Comparison of ENCODE assay signal across 19 cellular contexts in the genomic region with DNA sequence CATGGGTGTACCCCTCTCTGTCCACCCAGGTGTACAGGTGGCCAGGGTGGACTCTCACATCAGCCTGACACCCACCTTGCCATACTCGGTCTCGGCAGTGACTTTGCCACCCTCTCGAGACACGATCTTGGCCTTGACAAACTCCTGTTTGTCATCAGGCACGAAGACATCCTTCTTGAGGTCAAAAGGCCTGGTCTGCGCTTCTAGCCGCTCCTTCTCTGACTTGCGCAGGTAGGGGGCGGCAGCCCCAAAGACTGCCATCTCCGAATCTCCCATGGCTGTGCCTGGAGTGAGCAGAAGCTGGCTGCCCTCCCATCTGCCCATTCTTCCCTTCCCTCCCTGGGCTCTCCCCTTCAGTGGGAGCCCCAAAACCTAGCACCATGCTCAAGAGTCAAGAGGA. TPM values are rescaled to one million over a fixed set of nuclear protein-coding genes. Genes with fewer than 3 reads are reported as not detected.
DNase-seq lines count a peak whose midpoint lies in the region; ATAC-seq and TF ChIP-seq lines count a peak whose summit lies in the region.
"Had no signal": no experiment of that assay in that cellular context is flagged by ENCODE, and none has a peak within 500 bp of the region (broad histone marks: within the 10 kb centered on the region; RNA-seq: fewer than 3 reads in every experiment).

No MANE protein-coding gene starts in this region.

- H3K27me3 Mint-ChIP-seq in GM23338 (ENCODE audit: insufficient read depth, low read depth, poor library complexity), result peaks cover 17% of the 10 kb centered on the region

- no peaks in the 10 kb centered on the region for H3F3A ChIP-seq in GM23338 (replicated peaks; ENCODE audit: low read depth)

- no peak overlapping the region for H3K14ac ChIP-seq in neuronal stem cell (ENCODE audit: low read length)

- no peak overlapping the region for H3K27ac ChIP-seq in GM23338 (ENCODE audit: low read depth)
- no peak overlapping the region for H3K27ac ChIP-seq in neuronal stem cell (replicated peaks; ENCODE audit: low read length)
- H3K27ac ChIP-seq in esophagus squamous epithelium, result no peak overlapping the region
- H3K27ac ChIP-seq: 22Rv1 had no signal

- H3K27ac Mint-ChIP-seq in GM23338, result no peak overlapping the region
- H3K27ac Mint-ChIP-seq: CD8-positive, alpha-beta T cell; HFFc6 had no signal

- DNase-seq in activated CD4-positive, CD25-positive, alpha-beta regulatory T cell treated with anti-CD3 and anti-CD28 coated beads, Interleukin-2, amount 50 U/mL, for 72 hours, result peak; percentile 8
- no peak for DNase-seq in activated CD4-positive, CD25-positive, alpha-beta regulatory T cell (lab: John Stamatoyannopoulos, UW)
- DNase-seq in GM23338 (ENCODE audit: low spot score) (peak; percentile 45), ecto neural progenitor cell (ENCODE audit: low spot score) (peak; percentile 41), neuronal stem cell (ENCODE audit: low spot score) (no peak), NCI-H226 (no peak), esophagus squamous epithelium (lab: John Stamatoyannopoulos, UW) (no peak), GM10266 (ENCODE audit: extremely low spot score) (no peak)
- DNase-seq: CD8-positive, alpha-beta T cell; DMS79 treated with DMSO at 0.1 percent for 48 hours; HFFc6; Karpas-422; MM.1S; NCI-H1105; NCI-H1694 treated with DMSO at 0.1 percent for 48 hours; NCI-H446 treated with DMSO at 0.1 percent for 48 hours; NCI-H774 had no signal

- H2BK15ac ChIP-seq in neuronal stem cell (ENCODE audit: low read length), result no peak overlapping the region

- no peak for TF ChIP-seq POLR2A in esophagus squamous epithelium (IDR thresholded peaks at IDR 0.05)

- H2AK5ac ChIP-seq in neuronal stem cell (ENCODE audit: low read depth, low read length), result peak overlapping the region; percentile 49

- H3K79me2 ChIP-seq in GM23338 (replicated peaks; ENCODE audit: insufficient read depth), result no peaks in the 10 kb centered on the region

- no peak overlapping the region for H4K91ac ChIP-seq in neuronal stem cell (ENCODE audit: low read depth, low read length, poor library complexity)

- H3K36me3 ChIP-seq in GM23338 (ENCODE audit: insufficient read depth) (no peaks in the 10 kb centered on the region), neuronal stem cell (replicated peaks in 1 of 2; ENCODE audit: control insufficient read depth in 2 of 2, insufficient read depth in 2 of 2, low read length in 2 of 2) (no peaks in the 10 kb centered on the region), esophagus squamous epithelium (no peaks in the 10 kb centered on the region)

- H3K23ac ChIP-seq in neuronal stem cell (ENCODE audit: low read depth, low read length, poor library complexity), result no peak overlapping the region

- H3K4me3 ChIP-seq in GM23338, result no peak overlapping the region
- H3K4me3 ChIP-seq in neuronal stem cell (ENCODE audit: low read length in 2 of 2), result no peak overlapping the region
- H3K4me3 ChIP-seq in esophagus squamous epithelium, result no peak overlapping the region

- no CpG with 5 or more reads among the region's 10 CpGs for WGBS in neuronal stem cell (ENCODE audit: extremely low coverage in 2 of 2, insufficient read length in 2 of 2, insufficient replicate concordance in 1 of 2), 2 donors
- 67 to 82% methylated on average over 3 to 10 of the region's 10 CpGs for WGBS in esophagus squamous epithelium, 2 donors

- ATAC-seq in GM23338, result peak; percentile 51
- ATAC-seq: CD8-positive, alpha-beta T cell had no signal

- no peak overlapping the region for H3K4me3 Mint-ChIP-seq in GM23338
- H3K4me3 Mint-ChIP-seq: CD8-positive, alpha-beta T cell; HFFc6 had no signal

- H3K9ac ChIP-seq in neuronal stem cell (ENCODE audit: low read depth, low read length, poor library complexity), result no peak overlapping the region

- no peaks in the 10 kb centered on the region for H3K9me2 ChIP-seq in GM23338 (ENCODE audit: insufficient read depth)

- H3K9me3 Mint-ChIP-seq in GM23338, result no peaks in the 10 kb centered on the region
- H3K9me3 Mint-ChIP-seq: CD8-positive, alpha-beta T cell; HFFc6 had no signal

- H3K4me1 ChIP-seq in GM23338 (ENCODE audit: insufficient read depth), result peaks cover 8% of the 10 kb centered on the region
- peaks cover 45 to 48% of the 10 kb centered on the region in 2 donors for H3K4me1 ChIP-seq in neuronal stem cell (ENCODE audit: control insufficient read depth in 2 of 2, insufficient read depth in 1 of 2, low read depth in 1 of 2, low read length in 2 of 2)
- no peaks in the 10 kb centered on the region for H3K4me1 ChIP-seq in esophagus squamous epithelium

- H4K8ac ChIP-seq in neuronal stem cell (ENCODE audit: low read depth, low read length), result no peak overlapping the region

- no peaks in the 10 kb centered on the region for H4K20me1 ChIP-seq in GM23338 (replicated peaks; ENCODE audit: insufficient read depth)

- H3K4me1 Mint-ChIP-seq in GM23338, result peaks cover 12% of the 10 kb centered on the region

- no peak overlapping the region for H2BK120ac ChIP-seq in neuronal stem cell (ENCODE audit: low read depth, low read length)

- H2BK12ac ChIP-seq in neuronal stem cell (ENCODE audit: low read length), result peak overlapping the region; percentile 33

- no peaks in the 10 kb centered on the region; the same call in 2 of the 3 replicates for H3K36me3 Mint-ChIP-seq in GM23338 (ENCODE audit: low read depth)
- H3K36me3 Mint-ChIP-seq: CD8-positive, alpha-beta T cell had no signal

- H3K18ac ChIP-seq in neuronal stem cell (ENCODE audit: low read length), result no peak overlapping the region

- H3K9me3 ChIP-seq in neuronal stem cell (replicated peaks in 1 of 2; ENCODE audit: control insufficient read depth in 2 of 2, insufficient read depth in 1 of 2, low read depth in 1 of 2, low read length in 2 of 2) (peaks cover 0 to 2% of the 10 kb centered on the region in 2 donors), esophagus squamous epithelium (no peaks in the 10 kb centered on the region)

- TF ChIP-seq CTCF in GM23338 (conservative IDR thresholded peaks at IDR 0.05; ENCODE audit: low read depth in 2 of 2), result peak; percentile 32 to 63
- TF ChIP-seq CTCF in esophagus squamous epithelium (IDR thresholded peaks at IDR 0.05), result no peak
- TF ChIP-seq CTCF in GM10266 (IDR thresholded peaks at IDR 0.05; ENCODE audit: control insufficient read depth, insufficient read depth, low read depth, missing control alignments), result no peak

- H2AFZ ChIP-seq in GM23338 (no peak overlapping the region), neuronal stem cell (ENCODE audit: low read length) (no peak overlapping the region)

- H3K4ac ChIP-seq in neuronal stem cell (ENCODE audit: low read length), result no peak overlapping the region

- peak overlapping the region; percentile 35 for H2BK5ac ChIP-seq in neuronal stem cell (ENCODE audit: low read length)

- H3K79me1 ChIP-seq in neuronal stem cell (ENCODE audit: low read depth, low read length), result peaks cover 4% of the 10 kb centered on the region

- H3K4me2 ChIP-seq in GM23338 (no peak overlapping the region), neuronal stem cell (ENCODE audit: insufficient read depth, low read length, poor library complexity, severe bottlenecking) (no peak overlapping the region)

- intact Hi-C loops in esophagus squamous epithelium (cut with DNase I), result no loop called here

- H3K27me3 ChIP-seq in GM23338 (ENCODE audit: insufficient read depth) (no peaks in the 10 kb centered on the region), neuronal stem cell (ENCODE audit: control insufficient read depth in 3 of 3, insufficient read depth in 3 of 3, low read depth in 1 of 3, low read length in 3 of 3) (no peaks in the 10 kb centered on the region), esophagus squamous epithelium (no peaks in the 10 kb centered on the region)

TF ChIP-seq in GM23338, 12 proteins besides CTCF, POLR2A, EP300 and RAD21 (continues in another document):
- no peak for TF ChIP-seq ZNF114 (CRISPR knock-in tag; IDR thresholded peaks at IDR 0.05)

RNA-seq across cellular contexts. Expression of gene MYH7, which starts 2.0 kb away (rescaled TPM):
- total RNA-seq in GM23338 (2014; rRNA removed; shearing (Covaris generic)), result not detected in 2 replicates
- 0.05 TPM in 1 of 2 replicates, not detected in the other for polyA plus RNA-seq in GM23338 (2016; fragmentation: Nextera tagmentation; extraction: Ambion mirVana)
- 0.20 TPM for polyA plus RNA-seq in neuronal stem cell (2013, experiment 1 of 2)
- polyA plus RNA-seq in neuronal stem cell (2013, experiment 2 of 2), result 0.19 TPM
- total RNA-seq in esophagus squamous epithelium, result not detected
- total RNA-seq: CD8-positive, alpha-beta T cell; HFFc6 had no signal
- polyA plus RNA-seq: BJ had no signal

RNA-seq across cellular contexts. Expression of gene MYH6, which starts 25.4 kb away (rescaled TPM):
- total RNA-seq in GM23338 (2014; rRNA removed; shearing (Covaris generic)), result 0.03 and 0.23 TPM in 2 replicates
- 0.10 and 2.1 TPM in 2 replicates for polyA plus RNA-seq in GM23338 (2016; fragmentation: Nextera tagmentation; extraction: Ambion mirVana)
- 0.03 TPM for polyA plus RNA-seq in neuronal stem cell (2013, experiment 1 of 2)
- polyA plus RNA-seq in neuronal stem cell (2013, experiment 2 of 2), result 0.04 TPM
- not detected for total RNA-seq in esophagus squamous epithelium
- total RNA-seq: CD8-positive, alpha-beta T cell; HFFc6 had no signal
- polyA plus RNA-seq: BJ had no signal

RNA-seq across cellular contexts. Expression of gene NGDN, which starts 36.0 kb away (rescaled TPM):
- 48.6 and 67.1 TPM in 2 replicates for total RNA-seq in GM23338 (2014; rRNA removed; shearing (Covaris generic))
- 81.6 and 90.8 TPM in 2 replicates for polyA plus RNA-seq in GM23338 (2016; fragmentation: Nextera tagmentation; extraction: Ambion mirVana)
- polyA plus RNA-seq in neuronal stem cell (2013, experiment 1 of 2), result 75.8 TPM
- 73.0 TPM for polyA plus RNA-seq in neuronal stem cell (2013, experiment 2 of 2)
- total RNA-seq in esophagus squamous epithelium, result 10 to 100 TPM in 3 of 4 donors, 1 to 10 TPM in 1; 9.5 to 43.3 (median 35.3) TPM

RNA-seq across cellular contexts. Expression of gene CMTM5, which starts 56.6 kb away (rescaled TPM):
- total RNA-seq in GM23338 (2014; rRNA removed; shearing (Covaris generic)), result 0.24 and 0.27 TPM in 2 replicates
- not detected in 2 replicates for polyA plus RNA-seq in GM23338 (2016; fragmentation: Nextera tagmentation; extraction: Ambion mirVana)
- polyA plus RNA-seq in neuronal stem cell (2013, experiment 1 of 2), result 5.0 TPM
- polyA plus RNA-seq in neuronal stem cell (2013, experiment 2 of 2), result 4.4 TPM
- not detected for total RNA-seq in esophagus squamous epithelium
- total RNA-seq: CD8-positive, alpha-beta T cell; HFFc6 had no signal
- polyA plus RNA-seq: BJ had no signal

Comparison
In these comparisons a context has a peak if more than half of its experiments do, and no peak if none do; other contexts are left out.
1. DNase-seq: peak in activated CD4-positive, CD25-positive, alpha-beta regulatory T cell treated with anti-CD3 and anti-CD28 coated beads, Interleukin-2, amount 50 U/mL, for 72 hours (single experiment), GM23338 (single experiment) and ecto neural progenitor cell (single experiment); none in activated CD4-positive, CD25-positive, alpha-beta regulatory T cell (0 of 4), neuronal stem cell (single experiment), NCI-H226 (single experiment), esophagus squamous epithelium (single experiment) and GM10266 (single experiment).
2. CTCF ChIP-seq: peak in GM23338 (2 of 2); none in esophagus squamous epithelium (0 of 6) and GM10266 (single experiment).